8 cellular contexts compared by ENCODE assay signal in genomic region chr6:31547727-31548422, GRCh38. TPM values are rescaled to one million over a fixed set of nuclear protein-coding genes. Genes with fewer than 3 reads are reported as not detected.
DNase-seq lines count a peak whose midpoint lies in the region; ATAC-seq and TF ChIP-seq lines count a peak whose summit lies in the region.

No MANE protein-coding gene starts in this region.

- 74 to 77% methylated on average over 23 of the region's 23 CpGs for WGBS in heart right ventricle, 2 donors

- CTCF ChIA-PET in HEK293 (lab: Yijun Ruan, JAX): interaction anchor here (0.6 to 13.9 kb wide), 7 partner anchors 22 to 573 kb away, joined by 3 to 431 read pairs (median 4); partner anchors contain the start of genes LST1, LTB and NCR3

- H3K4me3 ChIP-seq in HEK293 (ENCODE audit: low read depth, low read length): peak overlapping the region; percentile 47
- peak overlapping the region; percentile 59 for H3K4me3 ChIP-seq in WI38 (ENCODE audit: low read depth, low read length)
- peak overlapping the region in 9 of 10 donors; percentile 40 to 63 (median 56) for H3K4me3 ChIP-seq in heart right ventricle
- H3K4me3 ChIP-seq in skeletal muscle satellite cell (ENCODE audit: low read length): peak overlapping the region; percentile 71

- peaks cover 2% of the 10 kb centered on the region; the same call in 1 of the 2 replicates for H3K4me1 ChIP-seq in HEK293 (ENCODE audit: control insufficient read depth, insufficient read depth, low read length)
- H3K4me1 ChIP-seq in heart right ventricle: peaks cover 6 to 46% (median 21%) of the 10 kb centered on the region in 9 donors
- peaks cover 19% of the 10 kb centered on the region for H3K4me1 ChIP-seq in skeletal muscle satellite cell (ENCODE audit: control insufficient read depth, insufficient read depth, low read length)

- no peak for DNase-seq in heart right ventricle
- DNase-seq in NCI-H2171 (lab: John Stamatoyannopoulos, UW): no peak
- DNase-seq in OCI-M1 (lab: John Stamatoyannopoulos, UW): no peak
- DNase-seq in OCI-M2 (lab: John Stamatoyannopoulos, UW; ENCODE audit: unreplicated experiment): no peak

- H3K9me3 ChIP-seq in HEK293 (ENCODE audit: control insufficient read depth, insufficient read depth, low read depth, low read length) (no peaks in the 10 kb centered on the region), heart right ventricle (no peaks in the 10 kb centered on the region), skeletal muscle satellite cell (replicated peaks; ENCODE audit: low read length) (no peaks in the 10 kb centered on the region)

- H3K27ac ChIP-seq in HEK293 (ENCODE audit: extremely low read depth, low read depth, low read length) (peak overlapping the region; percentile 1), heart right ventricle (peak overlapping the region; percentile 69 to 95 (median 91))

- ATAC-seq in heart right ventricle: no peak
- no peak for ATAC-seq in activated CD4-positive, CD25-positive, alpha-beta regulatory T cell treated with anti-CD3 and anti-CD28 coated beads, Interleukin-2, amount 50 U/mL, for 24 hours

- TF ChIP-seq CTCF in HEK293 (tag by site-specific recombination; IDR thresholded peaks at IDR 0.05): no peak
- no peak for TF ChIP-seq CTCF in WI38 (IDR thresholded peaks at IDR 0.05; ENCODE audit: low read depth, low read length)
- TF ChIP-seq CTCF in heart right ventricle (IDR thresholded peaks at IDR 0.05): no peak

- POLR2A ChIA-PET in HEK293 (lab: Yijun Ruan, JAX): interaction anchor here (0.6 to 3.1 kb wide), 15 partner anchors 17 to 282 kb away, joined by 3 to 20 read pairs (median 4); partner anchors contain the start of genes BAG6, C6orf47, GPANK1 and HSPA1B

- H3K9ac ChIP-seq in skeletal muscle satellite cell (ENCODE audit: low read depth, low read length): peak overlapping the region; percentile 93

- H3K36me3 ChIP-seq in HEK293 (ENCODE audit: control insufficient read depth in 2 of 2, insufficient read depth in 1 of 2, low read length in 2 of 2): peaks cover 24 to 40% of the 10 kb centered on the region in 2 experiments; a peak in 2 of 3 replicates
- H3K36me3 ChIP-seq in heart right ventricle: peaks cover 0 to 39% (median 15%) of the 10 kb centered on the region in 9 donors
- H3K36me3 ChIP-seq in skeletal muscle satellite cell (ENCODE audit: insufficient read depth, low read length): peaks cover 14% of the 10 kb centered on the region

- intact Hi-C loops in heart right ventricle (cut with DNase I): loop anchor here (1.0 to 10.0 kb wide), 10 partner anchors 33 to 407 kb away; partner anchors contain the start of genes LTB (in 4 of the 10), NELFE (in 3 of the 10), SKIC2 (in 3 of the 10) and AIF1 (in 2 of the 10)

- peak overlapping the region; percentile 89 for H3K4me2 ChIP-seq in skeletal muscle satellite cell (ENCODE audit: low read length)

- H3K27me3 ChIP-seq in heart right ventricle: no peaks in the 10 kb centered on the region
- no peaks in the 10 kb centered on the region for H3K27me3 ChIP-seq in skeletal muscle satellite cell (ENCODE audit: control insufficient read depth, insufficient read depth, low read length)

TF ChIP-seq in HEK293, 187 proteins besides CTCF, POLR2A, EP300 and RAD21:
- TF ChIP-seq ZNF561 (tag by site-specific recombination; IDR thresholded peaks at IDR 0.05; ENCODE audit: borderline replicate concordance): 0 out of 2 replicates have a peak, but pooled peaks have one; percentile 8
- peak; percentile 64; the same call in 1 of the 2 replicates for TF ChIP-seq HIC1 (tag by site-specific recombination; IDR thresholded peaks at IDR 0.05)
- TF ChIP-seq ZNF341 (tag by site-specific recombination; IDR thresholded peaks at IDR 0.05; ENCODE audit: low read depth): peak; percentile 14; the same call in 1 of the 2 replicates
- no peak for TF ChIP-seq ZNF473 (tag by site-specific recombination; IDR thresholded peaks at IDR 0.05)
- TF ChIP-seq PBX3 (CRISPR knock-in tag; IDR thresholded peaks at IDR 0.05): 0 out of 2 replicates have a peak, but pooled peaks have one; percentile 4

RNA-seq across cellular contexts. Expression of gene NFKBIL1, which starts 0.5 kb away (rescaled TPM):
- 10 to 100 TPM in 9 of 10 donors, 1 to 10 TPM in 1; 9.7 to 15.8 (median 11.7) TPM for total RNA-seq in heart right ventricle
- 10 to 100 TPM; 18.5 to 22.2 TPM for polyA plus RNA-seq in heart right ventricle
- 20.3 and 24.5 TPM in 2 replicates for total RNA-seq in skeletal muscle satellite cell (2012; rRNA removed)

RNA-seq across cellular contexts. Expression of gene ATP6V1G2, which starts 1.5 kb away (rescaled TPM):
- 1 to 10 TPM in 9 of 10 donors, under 1 TPM in 1; 0.97 to 2.2 (median 2.0) TPM for total RNA-seq in heart right ventricle
- polyA plus RNA-seq in heart right ventricle: 1 to 10 TPM in 1 of 2 donors, under 1 TPM in 1; 0.88 to 2.5 TPM
- total RNA-seq in skeletal muscle satellite cell (2012; rRNA removed): 0.76 and 1.5 TPM in 2 replicates

RNA-seq across cellular contexts. Expression of gene DDX39B, which starts 6.1 kb away (rescaled TPM):
- total RNA-seq in heart right ventricle: 100 to 1,000 TPM; 154 to 193 (median 172) TPM
- 100 to 1,000 TPM; 160 to 422 TPM for polyA plus RNA-seq in heart right ventricle
- total RNA-seq in skeletal muscle satellite cell (2012; rRNA removed): 421 and 461 TPM in 2 replicates

RNA-seq across cellular contexts. Expression of gene MCCD1, which starts 19.1 kb away (rescaled TPM):
- total RNA-seq in heart right ventricle: not detected
- polyA plus RNA-seq in heart right ventricle: not detected
- not detected in 2 replicates for total RNA-seq in skeletal muscle satellite cell (2012; rRNA removed)

RNA-seq across cellular contexts. Expression of gene LTA, which starts 24.2 kb away (rescaled TPM):
- under 1 TPM in 2 of 10 donors, not detected in 8; 0.15 to 0.86 TPM for total RNA-seq in heart right ventricle
- polyA plus RNA-seq in heart right ventricle: under 1 TPM; 0.06 to 0.44 TPM
- not detected in 2 replicates for total RNA-seq in skeletal muscle satellite cell (2012; rRNA removed)
